8 cellular contexts compared by ENCODE assay signal in the genomic region with DNA sequence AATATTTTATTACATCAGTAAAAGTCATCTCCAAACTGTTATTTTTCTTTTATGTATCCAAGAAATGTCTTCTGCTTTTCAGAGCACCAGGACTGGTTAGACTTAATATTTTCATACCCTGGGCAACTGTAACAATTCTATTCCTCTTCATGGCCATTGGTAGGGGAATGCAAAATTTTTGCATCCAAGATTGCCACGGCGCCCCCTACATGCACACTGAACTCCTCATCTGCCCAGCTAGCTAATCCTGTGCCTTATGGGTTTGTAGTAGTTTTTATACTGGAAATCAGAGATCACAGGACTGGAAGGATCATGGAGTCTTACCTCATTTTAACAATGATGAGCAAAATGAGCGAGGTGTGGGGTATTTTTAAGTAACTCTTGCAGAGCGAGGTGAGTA.
DNase-seq lines count a peak whose midpoint lies in the region; ATAC-seq and TF ChIP-seq lines count a peak whose summit lies in the region.

No MANE protein-coding gene starts in this region.

- H3K36me3 ChIP-seq in DOHH2 (ENCODE audit: control insufficient read depth, low read length): no peaks in the 10 kb centered on the region; the same call in 1 of the 2 replicates
- H3K36me3 ChIP-seq in OCI-LY7 (ENCODE audit: insufficient read depth, low read length): no peaks in the 10 kb centered on the region

- intact Hi-C loops in OCI-LY7 (cut with micrococcal nuclease; ENCODE audit: unreplicated experiment): no loop called here

- CTCF ChIA-PET in OCI-LY7 (lab: Charles Lee; ENCODE audit: unreplicated experiment): no interaction called here

- POLR2A ChIA-PET in OCI-LY7 (lab: Charles Lee): interaction anchor here (0.8 to 1.1 kb wide), 2 partner anchors 16 to 104 kb away, joined by 3 read pairs; no protein-coding TSS in a partner anchor

- peaks cover 4 to 7% of the 10 kb centered on the region in 2 donors for H3K36me3 Mint-ChIP-seq in activated naive CD4-positive, alpha-beta T cell treated with anti-CD3 and anti-CD28 coated beads, Interleukin-2, amount 50 U/mL, for 72 hours

- H3K4me1 ChIP-seq in DOHH2 (ENCODE audit: control insufficient read depth, low read length): peaks cover 5% of the 10 kb centered on the region
- no peaks in the 10 kb centered on the region for H3K4me1 ChIP-seq in OCI-LY7 (ENCODE audit: insufficient read depth, low read length, poor library complexity, severe bottlenecking)

- no peaks in the 10 kb centered on the region for H3F3A ChIP-seq in DOHH2 (ENCODE audit: control insufficient read depth, insufficient read depth)

- H3K4me2 ChIP-seq in DOHH2 (ENCODE audit: low read length) (no peak overlapping the region), OCI-LY7 (ENCODE audit: low read length) (no peak overlapping the region)

- H3K9me3 Mint-ChIP-seq in activated naive CD4-positive, alpha-beta T cell treated with anti-CD3 and anti-CD28 coated beads, Interleukin-2, amount 50 U/mL, for 72 hours: no peaks in the 10 kb centered on the region

- H3K4me3 ChIP-seq in DOHH2 (ENCODE audit: low read length): no peak overlapping the region
- H3K4me3 ChIP-seq in OCI-LY7 (ENCODE audit: low read depth, low read length, poor library complexity, severe bottlenecking): no peak overlapping the region

- H3K9me2 ChIP-seq in DOHH2 (replicated peaks; ENCODE audit: control insufficient read depth, low read length): no peaks in the 10 kb centered on the region
- H3K9me2 ChIP-seq in OCI-LY7 (ENCODE audit: insufficient read depth, low read length): no peaks in the 10 kb centered on the region

- H3K27ac Mint-ChIP-seq in activated naive CD4-positive, alpha-beta T cell treated with anti-CD3 and anti-CD28 coated beads, Interleukin-2, amount 50 U/mL, for 72 hours: peak overlapping the region; percentile 67 to 91

- peak; percentile 70 for TF ChIP-seq CTCF in DOHH2 (IDR thresholded peaks at IDR 0.05; ENCODE audit: low read depth, low read length, poor library complexity, severe bottlenecking)
- TF ChIP-seq CTCF in OCI-LY7 (conservative IDR thresholded peaks at IDR 0.05; ENCODE audit: low read length): peak; percentile 81

- no peaks in the 10 kb centered on the region for H3K9me3 ChIP-seq in DOHH2 (ENCODE audit: control insufficient read depth, insufficient read depth, low read length)
- H3K9me3 ChIP-seq in OCI-LY7 (ENCODE audit: low read length): no peaks in the 10 kb centered on the region

- H3K27ac ChIP-seq in DOHH2 (ENCODE audit: low read depth, low read length) (no peak overlapping the region), OCI-LY7 (ENCODE audit: low read depth, low read length, poor library complexity, severe bottlenecking) (no peak overlapping the region)

- no peaks in the 10 kb centered on the region for H4K20me1 ChIP-seq in DOHH2 (ENCODE audit: control insufficient read depth, insufficient read depth, low read depth, low read length)
- no peaks in the 10 kb centered on the region for H4K20me1 ChIP-seq in OCI-LY7 (ENCODE audit: insufficient read depth, low read length)

- H2AFZ ChIP-seq in OCI-LY7 (ENCODE audit: low read length): no peak overlapping the region

- ATAC-seq in activated naive CD4-positive, alpha-beta T cell treated with anti-CD3 and anti-CD28 coated beads, Interleukin-2, amount 50 U/mL, for 72 hours: no peak

- H3K79me2 ChIP-seq in DOHH2 (ENCODE audit: control insufficient read depth, low read length): no peaks in the 10 kb centered on the region
- no peaks in the 10 kb centered on the region for H3K79me2 ChIP-seq in OCI-LY7 (ENCODE audit: insufficient read depth, low read depth, low read length)

- in situ Hi-C loops in ACHN (cut with HindIII; ENCODE audit: low pct_ligation_motif_present, low pct_unique_long_range_greater_than_20kb, low sequenced_read_pairs): no loop called here

- DNase-seq in OCI-LY7 (ENCODE audit: low spot score) (peak; percentile 43), lung microvascular endothelial cell (ENCODE audit: low read depth in 2 of 2) (peak; percentile 39 to 43), ACHN (no peak), DMS153 treated with DMSO at 0.1 percent for 48 hours (lab: John Stamatoyannopoulos, UW; ENCODE audit: unreplicated experiment) (no peak), NCI-H69 (lab: John Stamatoyannopoulos, UW) (no peak), T1000 (lab: John Stamatoyannopoulos, UW) (no peak)
- DNase-seq in activated naive CD4-positive, alpha-beta T cell treated with anti-CD3 and anti-CD28 coated beads, Interleukin-2, amount 50 U/mL, for 72 hours (ENCODE audit: low spot score in 2 of 2): peak in 1 of 2 donors; percentile 38

- no TSS peak for BruUV-seq in OCI-LY7 (replicated peaks; lab: Mats Ljungman, UMichigan)

- no peaks in the 10 kb centered on the region for H3K27me3 ChIP-seq in DOHH2 (ENCODE audit: control insufficient read depth, low read length)

Comparison
In these comparisons a context has a peak if more than half of its experiments do, and no peak if none do; other contexts are left out.
1. DNase-seq: peak in OCI-LY7 (single experiment) and lung microvascular endothelial cell (2 of 2); none in ACHN (single experiment), DMS153 treated with DMSO at 0.1 percent for 48 hours (single experiment), NCI-H69 (single experiment) and T1000 (single experiment).